ENCODE assay signal across 8 cellular contexts in genomic region chr17:50129946-50130777, GRCh38. TPM values are rescaled to one million over a fixed set of nuclear protein-coding genes. Genes with fewer than 3 reads are reported as not detected.
DNase-seq lines count a peak whose midpoint lies in the region; ATAC-seq and TF ChIP-seq lines count a peak whose summit lies in the region.

Gene SAMD14 (minus strand): TSS chr17:50130160. CDS start chr17:50124959, 5,201 bp downstream.

- H4K8ac ChIP-seq in mesenchymal stem cell (ENCODE audit: low read length), result peak within 1 kb of the TSS; percentile 94

- WGBS in mesenchymal stem cell, result 4% methylated on average over 43 of the region's 74 CpGs

- no peaks in the 10 kb centered on the region for H3K36me3 Mint-ChIP-seq in type B pancreatic cell

- peak within 1 kb of the TSS; percentile 96 for H3K4me3 Mint-ChIP-seq in type B pancreatic cell

- H3K4me2 ChIP-seq in mesenchymal stem cell (ENCODE audit: low read length, poor library complexity, severe bottlenecking), result peak within 1 kb of the TSS; percentile 95

- ATAC-seq in GM19328 (IDR thresholded peaks at IDR 0.05; ENCODE audit: unreplicated experiment), result no peak

- peaks cover 15% of the 10 kb centered on the region for H3K79me1 ChIP-seq in mesenchymal stem cell (replicated peaks; ENCODE audit: low read length, poor library complexity, severe bottlenecking)

- H2BK5ac ChIP-seq in mesenchymal stem cell (ENCODE audit: low read depth, low read length, poor library complexity, severe bottlenecking), result no peak within 1 kb of the TSS

- H3K14ac ChIP-seq in mesenchymal stem cell (ENCODE audit: low read length in 2 of 2), result peak within 1 kb of the TSS; percentile 89 to 98

- H3K36me3 ChIP-seq in mesenchymal stem cell (ENCODE audit: control insufficient read depth in 1 of 2, insufficient read depth in 2 of 2, low read depth in 1 of 2, low read length in 2 of 2), result peaks cover 9 to 35% of the 10 kb centered on the region in 2 experiments

- peak within 1 kb of the TSS in 1 of 2 experiments; percentile 90 for H3K23ac ChIP-seq in mesenchymal stem cell (ENCODE audit: low read length in 2 of 2)

- intact Hi-C loops in dorsolateral prefrontal cortex (cut with DNase I), result no loop called here

- peak within 1 kb of the TSS; percentile 75 for H3K9ac ChIP-seq in mesenchymal stem cell (ENCODE audit: low read length)

- no peak for TF ChIP-seq CTCF in dorsolateral prefrontal cortex (IDR thresholded peaks at IDR 0.05 in 54 of 56, conservative IDR thresholded peaks at IDR 0.05 in 2 of 56; ENCODE audit: low read depth in 1 of 56, partially characterized antibody in 56 of 56)
- TF ChIP-seq CTCF in type B pancreatic cell (conservative IDR thresholded peaks at IDR 0.05), result no peak

- H3K4me3 ChIP-seq in dorsolateral prefrontal cortex (peak within 1 kb of the TSS; percentile 34 to 77 (median 65)), mesenchymal stem cell (ENCODE audit: insufficient read depth in 1 of 2, low read depth in 1 of 2, low read length in 2 of 2) (peak within 1 kb of the TSS; percentile 75 to 79)

- H3K27me3 ChIP-seq in dorsolateral prefrontal cortex (no peaks in the 10 kb centered on the region), mesenchymal stem cell (ENCODE audit: control insufficient read depth in 1 of 2, insufficient read depth in 1 of 2, low read length in 2 of 2) (no peaks in the 10 kb centered on the region)

- H3K9me3 ChIP-seq in mesenchymal stem cell (ENCODE audit: control insufficient read depth, low read length), result no peaks in the 10 kb centered on the region

- peak within 1 kb of the TSS; percentile 84 for H2BK120ac ChIP-seq in mesenchymal stem cell (ENCODE audit: low read depth, low read length)

- peak within 1 kb of the TSS; percentile 91 for H2BK15ac ChIP-seq in mesenchymal stem cell (ENCODE audit: low read depth, poor library complexity, severe bottlenecking)

- no peaks in the 10 kb centered on the region for H3K9me3 Mint-ChIP-seq in type B pancreatic cell

- H2AK5ac ChIP-seq in mesenchymal stem cell (ENCODE audit: low read length, severe bottlenecking), result peak within 1 kb of the TSS; percentile 57

- peak within 1 kb of the TSS; percentile 81 to 88 for H3K18ac ChIP-seq in mesenchymal stem cell (ENCODE audit: low read depth in 1 of 2, low read length in 2 of 2)

- peak; percentile 64 for DNase-seq in NCI-H82 (lab: John Stamatoyannopoulos, UW)
- no peak for DNase-seq in NCI-H82 treated with DMSO at 0.1 percent for 48 hours (lab: John Stamatoyannopoulos, UW; ENCODE audit: unreplicated experiment)
- DNase-seq in T-helper 1 cell, result peak in 3 of 5 donors; percentile 39 to 61 (median 46)
- DNase-seq in dorsolateral prefrontal cortex, result peak in 2 of 10 donors; percentile 66 to 67
- peak; percentile 69 for DNase-seq in mesenchymal stem cell
- no peak for DNase-seq in type B pancreatic cell (ENCODE audit: extremely low spot score, unreplicated experiment)
- no peak for DNase-seq in NCI-H1048 (lab: John Stamatoyannopoulos, UW)

- peak within 1 kb of the TSS; percentile 95 for H4K91ac ChIP-seq in mesenchymal stem cell (ENCODE audit: low read length)

- H3K27me3 Mint-ChIP-seq in type B pancreatic cell, result peaks cover 22% of the 10 kb centered on the region

- H3K4me1 ChIP-seq in mesenchymal stem cell (ENCODE audit: control insufficient read depth, insufficient read depth, low read depth, low read length), result peaks cover 44% of the 10 kb centered on the region

- H3K27ac ChIP-seq in dorsolateral prefrontal cortex, result peak within 1 kb of the TSS in 42 of 59 donors; percentile 4 to 82 (median 58)
- peak within 1 kb of the TSS; percentile 90 for H3K27ac ChIP-seq in mesenchymal stem cell (ENCODE audit: low read length, poor library complexity, severe bottlenecking)

- H2AFZ ChIP-seq in mesenchymal stem cell (ENCODE audit: low read depth, low read length), result peak within 1 kb of the TSS; percentile 2

- H3K4me1 Mint-ChIP-seq in type B pancreatic cell (ENCODE audit: unreplicated experiment), result peaks cover 20% of the 10 kb centered on the region

- H3K27ac Mint-ChIP-seq in type B pancreatic cell, result peak within 1 kb of the TSS; percentile 85

- peak within 1 kb of the TSS; percentile 79 to 83 for H3K4ac ChIP-seq in mesenchymal stem cell (ENCODE audit: low read depth in 1 of 2, low read length in 2 of 2)

- H2BK12ac ChIP-seq in mesenchymal stem cell (ENCODE audit: low read length in 2 of 2), result peak within 1 kb of the TSS; percentile 35 to 54

RNA-seq across cellular contexts. Expression of gene SAMD14, which starts in this region (rescaled TPM):
- total RNA-seq in dorsolateral prefrontal cortex (100 to 1,000 TPM in 2 of 120 experiments, 10 to 100 TPM in 118; 17.9 to 122 (median 58.2) TPM), type B pancreatic cell (ENCODE audit: low replicate concordance) (2.2 and 14.1 TPM in 2 replicates)
- polyA plus RNA-seq in mesenchymal stem cell (2013, experiment 1 of 2), result 17.9 TPM
- 17.2 TPM for polyA plus RNA-seq in mesenchymal stem cell (2013, experiment 2 of 2)

Comparison
In these comparisons a context has a peak if more than half of its experiments do, and no peak if none do; other contexts are left out.
1. DNase-seq: peak in NCI-H82 (single experiment), T-helper 1 cell (3 of 5) and mesenchymal stem cell (single experiment); none in NCI-H82 treated with DMSO at 0.1 percent for 48 hours (single experiment), type B pancreatic cell (single experiment) and NCI-H1048 (single experiment).